In the genomic region with DNA sequence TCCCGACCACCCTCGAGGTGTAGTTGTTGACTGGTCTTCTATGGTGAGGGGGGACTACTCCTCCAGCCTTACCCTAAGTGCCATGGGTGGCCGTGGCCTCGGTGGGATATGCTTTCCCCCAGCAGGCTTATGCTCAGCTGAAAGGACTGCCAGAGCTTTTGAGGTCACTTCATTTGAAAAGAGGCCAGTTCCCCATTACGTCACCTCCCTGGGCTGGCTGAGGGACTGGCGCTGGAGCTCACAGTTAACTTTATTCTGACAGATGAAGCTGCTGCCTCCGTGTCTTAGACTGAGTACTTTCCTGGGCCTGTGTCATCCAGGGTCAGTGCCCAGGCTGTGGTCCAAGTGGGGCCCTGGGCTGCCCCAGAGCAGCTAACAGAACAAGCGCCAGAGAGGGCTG, we compare ENCODE assay signal across 12 cellular contexts. TPM values are rescaled to one million over a fixed set of nuclear protein-coding genes. Genes with fewer than 3 reads are reported as not detected.
DNase-seq lines count a peak whose midpoint lies in the region; ATAC-seq and TF ChIP-seq lines count a peak whose summit lies in the region.
"Had no signal": no experiment of that assay in that cellular context is flagged by ENCODE, and none has a peak within 500 bp of the region (broad histone marks: within the 10 kb centered on the region; RNA-seq: fewer than 3 reads in every experiment).

No MANE protein-coding gene starts in this region.

- H3K27ac ChIP-seq in fibroblast of lung (ENCODE audit: insufficient read depth, low read length) (no peak overlapping the region), upper lobe of right lung (no peak overlapping the region)

- no peaks in the 10 kb centered on the region for H3K36me3 ChIP-seq in MG63
- H3K36me3 ChIP-seq in fibroblast of lung (ENCODE audit: control insufficient read depth, insufficient read depth, low read length) = no peaks in the 10 kb centered on the region
- H3K36me3 ChIP-seq in upper lobe of right lung = no peaks in the 10 kb centered on the region
- H3K36me3 ChIP-seq in mucosa of descending colon (ENCODE audit: low read depth) = no peaks in the 10 kb centered on the region

- no peak for TF ChIP-seq CTCF in fibroblast of lung (conservative IDR thresholded peaks at IDR 0.05 in 1 of 2, IDR thresholded peaks at IDR 0.05 in 1 of 2; ENCODE audit: low read depth in 1 of 2, low read length in 2 of 2)
- TF ChIP-seq CTCF in upper lobe of right lung (IDR thresholded peaks at IDR 0.05) = no peak
- no peak for TF ChIP-seq CTCF in mucosa of descending colon (IDR thresholded peaks at IDR 0.05)

- no peak overlapping the region for H3K4me3 ChIP-seq in MG63
- H3K4me3 ChIP-seq in fibroblast of lung (replicated peaks in 1 of 4; ENCODE audit: control extremely low read depth in 1 of 4, insufficient read depth in 1 of 4, low read depth in 3 of 4, low read length in 4 of 4) = no peak overlapping the region
- H3K4me3 ChIP-seq in upper lobe of right lung = no peak overlapping the region
- H3K4me3 ChIP-seq in mucosa of descending colon = no peak overlapping the region

- H3K9me3 ChIP-seq in MG63 (no peaks in the 10 kb centered on the region), fibroblast of lung (ENCODE audit: control insufficient read depth, insufficient read depth, low read depth, low read length) (no peaks in the 10 kb centered on the region), upper lobe of right lung (no peaks in the 10 kb centered on the region), mucosa of descending colon (no peaks in the 10 kb centered on the region)

- H3K27me3 ChIP-seq in MG63 = no peaks in the 10 kb centered on the region
- peaks cover 9% of the 10 kb centered on the region for H3K27me3 ChIP-seq in fibroblast of lung (ENCODE audit: control insufficient read depth, insufficient read depth, low read length)
- no peaks in the 10 kb centered on the region for H3K27me3 ChIP-seq in upper lobe of right lung

- H4K20me1 ChIP-seq in fibroblast of lung (ENCODE audit: control insufficient read depth, extremely low read depth, insufficient read depth, low read length) = no peaks in the 10 kb centered on the region

- H3K9ac ChIP-seq in fibroblast of lung (ENCODE audit: insufficient read depth, low read length) = no peak overlapping the region

- no peaks in the 10 kb centered on the region for H3K79me2 ChIP-seq in fibroblast of lung (ENCODE audit: control insufficient read depth, insufficient read depth, low read length)

- H3K4me1 ChIP-seq in fibroblast of lung (ENCODE audit: control insufficient read depth, extremely low read depth, insufficient read depth, low read length) = no peaks in the 10 kb centered on the region
- peaks cover 10% of the 10 kb centered on the region for H3K4me1 ChIP-seq in upper lobe of right lung
- H3K4me1 ChIP-seq in mucosa of descending colon (ENCODE audit: low read depth) = no peaks in the 10 kb centered on the region

- DNase-seq in MG63 = peak; percentile 38
- peak; percentile 52 to 80 for DNase-seq in fibroblast of lung (ENCODE audit: low read depth in 2 of 2)
- DNase-seq in medulla oblongata (ENCODE audit: extremely low spot score) = peak; percentile 52
- DNase-seq in upper lobe of right lung = no peak
- DNase-seq in mucosa of descending colon = no peak
- no peak for DNase-seq in COR-L47 (lab: John Stamatoyannopoulos, UW)
- no peak for DNase-seq in islet precursor cell
- DNase-seq: activated CD8-positive, alpha-beta T cell treated with anti-CD3 and anti-CD28 coated beads for 36 hours; Karpas-422; left colon; NCI-H524; SW 1271 had no signal

- ATAC-seq in upper lobe of right lung (peak; percentile 20), mucosa of descending colon (no peak)
- ATAC-seq: activated CD8-positive, alpha-beta T cell treated with anti-CD3 and anti-CD28 coated beads for 36 hours; left colon had no signal

- no peak overlapping the region for H3K4me2 ChIP-seq in fibroblast of lung (ENCODE audit: extremely low read depth, insufficient read depth, low read length)

- intact Hi-C loops in upper lobe of right lung (cut with DNase I) = no loop called here
- intact Hi-C loops in mucosa of descending colon (cut with DNase I, micrococcal nuclease) = no loop called here

- H2AFZ ChIP-seq in fibroblast of lung (ENCODE audit: low read length) = no peak overlapping the region

RNA-seq across cellular contexts. Expression of a gene that starts 42.8 kb away (rescaled TPM):
- total RNA-seq in MG63 (2014; rRNA removed; shearing (Covaris generic); ENCODE audit: low replicate concordance) = 42.4 and 79.3 TPM in 2 replicates
- total RNA-seq in fibroblast of lung (39.5 and 68.8 TPM in 2 replicates), upper lobe of right lung (58.8 TPM), mucosa of descending colon (10 to 100 TPM; 31.1 to 47.4 (median 34.9) TPM)
- 28.8 and 42.9 TPM in 2 replicates for polyA plus RNA-seq in fibroblast of lung
- 18.3 and 23.2 TPM in 2 replicates for polyA plus RNA-seq in fibroblast of lung (2012)
- 2.6 and 8.7 TPM in 2 replicates for polyA minus RNA-seq in fibroblast of lung (ENCODE audit: low replicate concordance)

RNA-seq across cellular contexts. Expression of a gene that starts 48.5 kb away (rescaled TPM):
- total RNA-seq in MG63 (2014; rRNA removed; shearing (Covaris generic); ENCODE audit: low replicate concordance) = not detected in 2 replicates
- total RNA-seq in fibroblast of lung (not detected in 2 replicates), upper lobe of right lung (0.12 TPM), mucosa of descending colon (under 1 TPM; 0.12 to 0.76 (median 0.14) TPM)
- not detected in 2 replicates for polyA plus RNA-seq in fibroblast of lung
- not detected in 2 replicates for polyA plus RNA-seq in fibroblast of lung (2012)
- polyA minus RNA-seq in fibroblast of lung (ENCODE audit: low replicate concordance) = not detected in 2 replicates
- total RNA-seq: activated CD8-positive, alpha-beta T cell treated with anti-CD3 and anti-CD28 coated beads for 36 hours had no signal

Comparison
In these comparisons a context has a peak if more than half of its experiments do, and no peak if none do; other contexts are left out.
1. DNase-seq: peak in MG63 (single experiment), fibroblast of lung (2 of 2) and medulla oblongata (single experiment); none in upper lobe of right lung (single experiment), mucosa of descending colon (0 of 3), COR-L47 (single experiment) and islet precursor cell (single experiment).